ENCODE assay signal across 1 cellular context in genomic region chr1:228016653-228017355, GRCh38.
TF ChIP-seq lines count a peak whose summit lies in the region.

No MANE protein-coding gene starts in this region.

TF ChIP-seq in HepG2, 621 proteins besides CTCF, POLR2A, EP300 and RAD21 (continued from another document):
- TF ChIP-seq MEIS1 (CRISPR knock-in tag; IDR thresholded peaks at IDR 0.05; ENCODE audit: borderline replicate concordance) = no peak
- no peak for TF ChIP-seq ZNF318 (CRISPR knock-in tag; IDR thresholded peaks at IDR 0.05)
- TF ChIP-seq CENPT (CRISPR knock-in tag; IDR thresholded peaks at IDR 0.05; ENCODE audit: low read depth) = no peak
- no peak for TF ChIP-seq KLF6 (CRISPR knock-in tag; IDR thresholded peaks at IDR 0.05)
- no peak for TF ChIP-seq KAT8 (CRISPR knock-in tag; IDR thresholded peaks at IDR 0.05)
- no peak for TF ChIP-seq SMAD3 (CRISPR knock-in tag; IDR thresholded peaks at IDR 0.05)
- TF ChIP-seq GLMP (CRISPR knock-in tag; IDR thresholded peaks at IDR 0.05; ENCODE audit: borderline replicate concordance) = no peak
- TF ChIP-seq HINFP (CRISPR knock-in tag; IDR thresholded peaks at IDR 0.05; ENCODE audit: low read depth) = no peak
- no peak for TF ChIP-seq ZNF609 (CRISPR knock-in tag; IDR thresholded peaks at IDR 0.05; ENCODE audit: borderline replicate concordance)
- no peak for TF ChIP-seq CHD2 (IDR thresholded peaks at IDR 0.05; ENCODE audit: low read depth, low read length)
